ENCODE assay signal across 1 cellular context in the genomic region with DNA sequence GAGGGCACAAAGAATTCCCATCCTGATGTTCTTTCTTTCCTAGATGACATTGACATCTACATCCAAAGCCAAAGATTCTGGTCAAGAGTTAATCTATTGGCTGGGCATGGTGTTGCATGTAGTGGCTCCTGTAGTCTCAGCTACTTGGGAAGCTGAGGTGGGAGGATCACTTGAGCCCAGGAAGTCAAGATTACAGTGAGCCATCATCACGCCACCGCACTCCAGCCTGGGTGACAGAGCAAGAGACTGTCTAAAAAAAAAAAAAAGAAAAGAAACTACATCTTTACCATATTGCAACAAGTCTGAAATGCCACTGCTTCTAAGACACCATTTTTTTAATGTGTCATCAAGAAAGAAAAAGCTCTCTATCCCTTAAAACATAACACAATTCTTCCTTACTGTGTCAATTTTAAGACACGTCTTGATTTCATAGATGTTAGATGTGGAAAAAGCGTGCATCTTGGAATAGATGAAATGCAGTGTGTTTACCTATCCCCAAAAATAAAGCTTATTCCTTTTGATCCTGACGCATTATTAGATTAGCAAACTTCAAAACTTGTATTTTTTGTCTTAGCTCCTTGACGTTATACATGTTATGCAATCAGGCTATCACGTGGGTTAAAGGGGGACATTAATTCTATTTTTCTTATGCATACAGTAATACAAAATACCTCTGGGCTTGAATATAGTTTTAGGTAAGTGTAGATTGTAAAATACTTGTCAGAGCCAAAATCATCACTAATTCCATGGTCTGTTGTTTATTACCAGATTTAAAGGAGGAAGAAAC.
TF ChIP-seq lines count a peak whose summit lies in the region.

No MANE protein-coding gene starts in this region.

TF ChIP-seq in K562, 482 proteins besides CTCF, POLR2A, EP300 and RAD21:
- TF ChIP-seq ATF7 (IDR thresholded peaks at IDR 0.05) (0 out of 2 replicates have a peak, but pooled peaks have one; percentile 9), CEBPG (CRISPR knock-in tag; IDR thresholded peaks at IDR 0.05) (no peak), CEBPG (tag; conservative IDR thresholded peaks at IDR 0.05 in 1 of 2, IDR thresholded peaks at IDR 0.05 in 1 of 2) (peak; percentile 5 to 71; a peak in 2 of 4 replicates), CEBPB (tag; IDR thresholded peaks at IDR 0.05) (peak; percentile 76), EGR1 (conservative IDR thresholded peaks at IDR 0.05) (peak; percentile 39), NCOA4 (IDR thresholded peaks at IDR 0.05; ENCODE audit: partially characterized antibody) (no peak), PML (IDR thresholded peaks at IDR 0.05; ENCODE audit: low read length) (no peak), ZNF316 (IDR thresholded peaks at IDR 0.05) (peak; percentile 29), DPF2 (IDR thresholded peaks at IDR 0.05) (peak; percentile 44; the same call in 1 of the 2 replicates), HDAC8 (tag; IDR thresholded peaks at IDR 0.05) (no peak), SMARCA4 (IDR thresholded peaks at IDR 0.05) (0 out of 2 replicates have a peak, but pooled peaks have one; percentile 23), ZNF384 (IDR thresholded peaks at IDR 0.05; ENCODE audit: low read depth, low read length) (peak; percentile 72)
